ENCODE assay signal across 8 cellular contexts in genomic region chr5:127517110-127517479, GRCh38. TPM values are rescaled to one million over a fixed set of nuclear protein-coding genes. Genes with fewer than 3 reads are reported as not detected.
DNase-seq lines count a peak whose midpoint lies in the region; ATAC-seq, FAIRE-seq and TF ChIP-seq lines count a peak whose summit lies in the region.

No MANE protein-coding gene starts in this region.

- TF ChIP-seq EP300 in H1 (IDR thresholded peaks at IDR 0.05; ENCODE audit: borderline replicate concordance in 1 of 2, low read depth in 2 of 2, low read length in 2 of 2), result no peak

- H2BK5ac ChIP-seq in H1 (ENCODE audit: low read depth, low read length), result peak overlapping the region; percentile 77

- H3K9me3 ChIP-seq in OCI-LY7 (ENCODE audit: low read length) (peaks cover 21% of the 10 kb centered on the region; the same call in 1 of the 2 replicates), H1 (ENCODE audit: insufficient read depth in 2 of 2, low read depth in 1 of 2, low read length in 1 of 2) (no peaks in the 10 kb centered on the region)

- H4K91ac ChIP-seq in H1 (replicated peaks; ENCODE audit: insufficient read length, low read length), result peak overlapping the region; percentile 86

- H2BK15ac ChIP-seq in H1 (ENCODE audit: low read length), result peak overlapping the region; percentile 76; the same call in 1 of the 2 replicates

- H3K9me3 Mint-ChIP-seq in T-helper 2 cell treated with Interferon-gamma antibody and Interleukin-4, amounts not matched to agents 5 μg/mL and 100 μg/mL, for 36 hours, result peaks cover 14% of the 10 kb centered on the region
- H3K9me3 Mint-ChIP-seq in neural crest cell, result peaks cover 2% of the 10 kb centered on the region

- peak overlapping the region in 1 of 4 experiments; percentile 67; a peak in 2 of 7 replicates for H3K9ac ChIP-seq in H1 (replicated peaks in 1 of 4; ENCODE audit: extremely low read depth in 1 of 4, low read depth in 3 of 4, low read length in 3 of 4)

- peak overlapping the region; percentile 81 for H3K27ac Mint-ChIP-seq in T-helper 2 cell treated with Interferon-gamma antibody and Interleukin-4, amounts not matched to agents 5 μg/mL and 100 μg/mL, for 36 hours
- H3K27ac Mint-ChIP-seq in neural crest cell (ENCODE audit: unreplicated experiment), result no peak overlapping the region

- H3K27ac ChIP-seq in OCI-LY7 (ENCODE audit: low read depth, low read length, poor library complexity, severe bottlenecking), result no peak overlapping the region
- H3K27ac ChIP-seq in H1 (ENCODE audit: low read depth, low read length), result no peak overlapping the region

- peaks cover 2% of the 10 kb centered on the region for H3K27me3 Mint-ChIP-seq in T-helper 2 cell treated with Interferon-gamma antibody and Interleukin-4, amounts not matched to agents 5 μg/mL and 100 μg/mL, for 36 hours (ENCODE audit: low read depth)
- H3K27me3 Mint-ChIP-seq in neural crest cell (ENCODE audit: low read depth), result no peaks in the 10 kb centered on the region

- peak overlapping the region; percentile 95 for H3K4me2 ChIP-seq in OCI-LY7 (ENCODE audit: low read length)
- H3K4me2 ChIP-seq in H1 (ENCODE audit: insufficient read depth in 1 of 2, low read depth in 2 of 2, low read length in 2 of 2), result peak overlapping the region; percentile 73 to 79

- peak overlapping the region; percentile 83 for H3K4me3 Mint-ChIP-seq in T-helper 2 cell treated with Interferon-gamma antibody and Interleukin-4, amounts not matched to agents 5 μg/mL and 100 μg/mL, for 36 hours
- peak overlapping the region; percentile 87 for H3K4me3 Mint-ChIP-seq in neural crest cell

- peaks cover 45% of the 10 kb centered on the region for H3K79me2 ChIP-seq in OCI-LY7 (ENCODE audit: insufficient read depth, low read depth, low read length)
- peaks cover 19 to 44% of the 10 kb centered on the region in 2 experiments for H3K79me2 ChIP-seq in H1 (ENCODE audit: control insufficient read depth in 1 of 2, insufficient read depth in 2 of 2, low read length in 2 of 2)

- no peaks in the 10 kb centered on the region for H4K20me1 ChIP-seq in OCI-LY7 (ENCODE audit: insufficient read depth, low read length)
- H4K20me1 ChIP-seq in H1 (replicated peaks in 1 of 2; ENCODE audit: control insufficient read depth in 1 of 2, insufficient read depth in 2 of 2, low read length in 2 of 2), result peaks cover 5 to 6% of the 10 kb centered on the region in 2 experiments

- intact Hi-C loops in OCI-LY7 (cut with micrococcal nuclease; ENCODE audit: unreplicated experiment), result loop anchor here (5.0 kb wide), 2 partner anchors 565 to 740 kb away; partner anchors contain the start of genes LMNB1 and SLC12A2

- no peak overlapping the region for H2AK5ac ChIP-seq in H1 (ENCODE audit: low read depth, low read length)

- peak overlapping the region; percentile 91; the same call in 1 of the 2 replicates for H2BK12ac ChIP-seq in H1 (ENCODE audit: low read depth, low read length)

- WGBS in H1 (ENCODE audit: extremely low coverage in 1 of 2, insufficient coverage in 1 of 2, insufficient read length in 1 of 2, insufficient replicate concordance in 2 of 2, low coverage in 1 of 2, low lambda C conversion rate in 2 of 2, missing lambda C conversion rate in 1 of 2), 2 experiments, result 46% methylated on average over 8 of the region's 9 CpGs; no CpG with 5 or more reads in 1 of the 2 experiments

- no peaks in the 10 kb centered on the region for H3K79me1 ChIP-seq in H1 (ENCODE audit: low read depth, low read length)

- no peak for FAIRE-seq in H1 (lab: Jason Lieb, UNC)

- DNase-seq in T-helper 2 cell treated with Interferon-gamma antibody and Interleukin-4, amounts not matched to agents 5 μg/mL and 100 μg/mL, for 36 hours (ENCODE audit: low spot score), result no peak
- DNase-seq in T-helper 2 cell, result no peak
- DNase-seq in OCI-LY7 (ENCODE audit: low spot score), result no peak
- DNase-seq in H1 (ENCODE audit: low read depth in 1 of 2, low spot score in 2 of 2), result no peak
- no peak for DNase-seq in neural crest cell (ENCODE audit: low read depth, low spot score)
- DNase-seq in SIG-M5 (lab: John Stamatoyannopoulos, UW), result no peak
- DNase-seq in occipital lobe (lab: John Stamatoyannopoulos, UW), result no peak

- TF ChIP-seq CTCF in OCI-LY7 (conservative IDR thresholded peaks at IDR 0.05; ENCODE audit: low read length) (no peak), H1 (IDR thresholded peaks at IDR 0.05; ENCODE audit: control extremely low read depth in 1 of 3, insufficient read depth in 1 of 3, low read depth in 1 of 3, low read length in 3 of 3) (no peak), neural crest cell (conservative IDR thresholded peaks at IDR 0.05) (no peak)

- no peak for TF ChIP-seq POLR2A in H1 (IDR thresholded peaks at IDR 0.05; ENCODE audit: control extremely low read depth in 1 of 2, low read depth in 2 of 2, low read length in 2 of 2)

- peaks cover 22% of the 10 kb centered on the region for H3K4me1 Mint-ChIP-seq in T-helper 2 cell treated with Interferon-gamma antibody and Interleukin-4, amounts not matched to agents 5 μg/mL and 100 μg/mL, for 36 hours (ENCODE audit: low read depth)
- peaks cover 40% of the 10 kb centered on the region for H3K4me1 Mint-ChIP-seq in neural crest cell

- H3K23ac ChIP-seq in H1 (ENCODE audit: insufficient read length), result no peak overlapping the region

- peaks cover 14% of the 10 kb centered on the region for H3K4me1 ChIP-seq in OCI-LY7 (ENCODE audit: insufficient read depth, low read length, poor library complexity, severe bottlenecking)
- H3K4me1 ChIP-seq in H1 (replicated peaks in 1 of 4; ENCODE audit: control insufficient read depth in 3 of 4, insufficient read depth in 4 of 4, low read length in 3 of 4), result peaks cover 0 to 3% (median 1%) of the 10 kb centered on the region in 4 experiments; a peak in 2 of 7 replicates

- peak overlapping the region; percentile 32 for H3K4ac ChIP-seq in H1 (replicated peaks; ENCODE audit: insufficient read length, low read depth, low read length)

- peak overlapping the region; percentile 43; the same call in 1 of the 2 replicates for H2BK20ac ChIP-seq in H1 (ENCODE audit: low read length)

- peaks cover 26% of the 10 kb centered on the region for H3K36me3 Mint-ChIP-seq in T-helper 2 cell treated with Interferon-gamma antibody and Interleukin-4, amounts not matched to agents 5 μg/mL and 100 μg/mL, for 36 hours (ENCODE audit: low read depth)
- peaks cover 15% of the 10 kb centered on the region for H3K36me3 Mint-ChIP-seq in neural crest cell (ENCODE audit: low read depth)

- 0 out of 2 replicates have a peak overlapping the region, but pooled peaks have one; percentile 35 for H4K8ac ChIP-seq in H1 (ENCODE audit: extremely low read depth, insufficient read depth, low read length)

- no TSS peak for BruUV-seq in OCI-LY7 (replicated peaks; lab: Mats Ljungman, UMichigan)

- H3K36me3 ChIP-seq in OCI-LY7 (ENCODE audit: insufficient read depth, low read length) (peaks cover 36% of the 10 kb centered on the region), H1 (ENCODE audit: control insufficient read depth in 2 of 4, insufficient read depth in 4 of 4, low read length in 3 of 4) (peaks cover 0 to 11% (median 0%) of the 10 kb centered on the region in 4 experiments; a peak in 1 of 8 replicates)

- H3K23me2 ChIP-seq in H1 (ENCODE audit: low read depth, low read length), result peaks cover 5% of the 10 kb centered on the region

- no peak overlapping the region for H2BK120ac ChIP-seq in H1 (replicated peaks; ENCODE audit: low read depth, low read length)

- peak overlapping the region; percentile 99 for H3K4me3 ChIP-seq in OCI-LY7 (ENCODE audit: low read depth, low read length, poor library complexity, severe bottlenecking)
- peak overlapping the region; percentile 73 to 99 (median 90); a peak in 7 of 8 replicates for H3K4me3 ChIP-seq in H1 (ENCODE audit: extremely low read depth in 1 of 4, insufficient read depth in 2 of 4, low read depth in 3 of 4, low read length in 4 of 4)

- 0 out of 2 replicates have a peak overlapping the region, but pooled peaks have one; percentile 79 for H3K18ac ChIP-seq in H1 (ENCODE audit: extremely low read depth, low read length)

- POLR2A ChIA-PET in OCI-LY7 (lab: Charles Lee), result interaction anchor here (0.6 to 1.1 kb wide), 3 partner anchors 26 to 481 kb away, joined by 3 to 4 read pairs (median 3); no protein-coding TSS in a partner anchor
- POLR2A ChIA-PET in H1 (lab: Charles Lee; ENCODE audit: partially characterized antibody), result interaction anchor here (0.6 to 1.6 kb wide), 4 partner anchors 10 to 740 kb away, joined by 3 to 5 read pairs (median 4); no protein-coding TSS in a partner anchor

- H3K56ac ChIP-seq in H1 (replicated peaks; ENCODE audit: insufficient read length, low read depth, low read length), result peak overlapping the region; percentile 74

- peak; percentile 34 for ATAC-seq in HG02798 (IDR thresholded peaks at IDR 0.05; ENCODE audit: poor library complexity, unreplicated experiment)

- H3K27me3 ChIP-seq in H1 (replicated peaks in 1 of 4; ENCODE audit: control insufficient read depth in 3 of 4, extremely low read depth in 1 of 4, insufficient read depth in 3 of 4, low read length in 3 of 4), result no peaks in the 10 kb centered on the region

- CTCF ChIA-PET in OCI-LY7 (lab: Charles Lee; ENCODE audit: unreplicated experiment) (no interaction called here), H1 (lab: Charles Lee; ENCODE audit: partially characterized antibody) (interaction anchor here (0.6 kb wide), 1 partner anchor 10 kb away, joined by 5 read pairs; no protein-coding TSS in a partner anchor)

- H3K9me2 ChIP-seq in OCI-LY7 (ENCODE audit: insufficient read depth, low read length), result no peaks in the 10 kb centered on the region

- TF ChIP-seq RAD21 in H1 (IDR thresholded peaks at IDR 0.05 in 1 of 2, conservative IDR thresholded peaks at IDR 0.05 in 1 of 2; ENCODE audit: low read depth in 2 of 2, low read length in 2 of 2), result no peak

- peak overlapping the region; percentile 88 for H2AFZ ChIP-seq in OCI-LY7 (ENCODE audit: low read length)
- peak overlapping the region; percentile 97 for H2AFZ ChIP-seq in H1 (ENCODE audit: low read length)

- H3K14ac ChIP-seq in H1 (ENCODE audit: insufficient read length), result no peak overlapping the region

- H4K5ac ChIP-seq in H1 (ENCODE audit: insufficient read length, low read depth, low read length), result no peak overlapping the region

TF ChIP-seq in H1, 55 proteins besides CTCF, POLR2A, EP300 and RAD21 (continues in another document):
- TF ChIP-seq KDM1A (IDR thresholded peaks at IDR 0.05; ENCODE audit: borderline replicate concordance, low read length), result peak; percentile 97

RNA-seq across cellular contexts. Expression of gene PRRC1, which starts 0.3 kb away (rescaled TPM):
- 32.7 and 37.3 TPM in 2 replicates for total RNA-seq in OCI-LY7 (2014; rRNA removed; shearing (Covaris generic))
- 46.5 and 52.5 TPM in 2 replicates for total RNA-seq in OCI-LY7 (2022)
- 78.6 and 79.0 TPM in 2 replicates for total RNA-seq in H1 (2021; fragmentation: NEBNext Ultra II Directional; extraction: Animal tissue kit (Norgen Biotek cat#: 25700))
- 41.3 and 54.6 TPM in 2 replicates for polyA plus RNA-seq in H1 (2011; rRNA removed)
- 36.2 TPM for polyA plus RNA-seq in H1 (2011; cell fraction: cytosol; rRNA removed)
- 40.7 TPM for polyA plus RNA-seq in H1 (2011; cell fraction: nucleus; rRNA removed)
- 37.4 to 53.2 TPM (median 46.4 TPM) in 4 replicates for polyA plus RNA-seq in H1 (2012, experiment 1 of 2)
- 8.7 TPM for polyA plus RNA-seq in H1 (2012, experiment 2 of 2)
- polyA plus RNA-seq in H1 (2013, experiment 1 of 2), result 53.3 TPM
- 51.2 TPM for polyA plus RNA-seq in H1 (2013, experiment 2 of 2)
- 135 and 139 TPM in 2 replicates for polyA minus RNA-seq in H1 (2011; rRNA and poly(A)+ RNA removed)
- 55.9 TPM for polyA minus RNA-seq in H1 (2011; cell fraction: cytosol; rRNA and poly(A)+ RNA removed)
- 67.8 TPM for polyA minus RNA-seq in H1 (2011; cell fraction: nucleus; rRNA and poly(A)+ RNA removed)
- 58.6 and 63.1 TPM in 2 replicates for total RNA-seq in neural crest cell
- 57.2 TPM for total RNA-seq in occipital lobe
